ENCODE assay signal across 27 cellular contexts in the genomic region with DNA sequence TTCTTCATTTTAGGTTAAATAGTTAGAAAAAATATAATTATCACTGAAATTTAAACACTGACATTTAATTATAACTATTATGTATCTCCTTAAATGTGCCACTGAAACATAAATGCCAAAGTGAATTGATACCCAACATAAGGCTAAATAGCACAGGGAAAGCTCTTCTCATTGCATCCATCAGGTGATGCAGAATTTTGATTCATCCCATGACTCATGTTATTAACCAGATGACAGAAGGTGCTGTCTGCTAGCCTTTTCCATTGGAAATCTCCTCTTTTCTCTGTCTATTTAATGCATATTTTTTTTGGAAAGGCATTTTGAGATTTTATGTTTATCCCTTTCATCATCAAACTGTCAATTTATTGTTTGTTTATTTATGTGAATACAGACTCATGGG.
"Had no signal": no experiment of that assay in that cellular context is flagged by ENCODE, and none has a peak within 500 bp of the region (broad histone marks: within the 10 kb centered on the region; RNA-seq: fewer than 3 reads in every experiment).

No MANE protein-coding gene starts in this region.

- H3K27me3 Mint-ChIP-seq: natural killer cell treated with Interleukin-12 subunit alpha and Interleukin-12 subunit beta and Interleukin-15 and Interleukin-18, amount 100 ng/mL, for 72 hours; progenitor cell of endocrine pancreas; stimulated activated memory B cell treated with anti-CD40 and anti-IgM and Interleukin-4, amounts not matched to agents 10 μg/mL and 1 μg/mL and 100 μg/mL, for 72 hours; stimulated activated naive CD8-positive, alpha-beta T cell treated with anti-CD3 and anti-CD28 coated beads, Interleukin-15, amount 100 ng/mL, for 72 hours; type B pancreatic cell had no signal

- H3K4me3 Mint-ChIP-seq: immature natural killer cell; naive thymus-derived CD4-positive, alpha-beta T cell; natural killer cell treated with Interleukin-12 subunit alpha and Interleukin-12 subunit beta and Interleukin-15 and Interleukin-18, amount 100 ng/mL, for 72 hours; stimulated activated memory B cell treated with anti-CD40 and anti-IgM and Interleukin-4, amounts not matched to agents 10 μg/mL and 1 μg/mL and 100 μg/mL, for 72 hours; stimulated activated naive CD8-positive, alpha-beta T cell treated with anti-CD3 and anti-CD28 coated beads, Interleukin-15, amount 100 ng/mL, for 72 hours; type B pancreatic cell had no signal

- H3K36me3 Mint-ChIP-seq: immature natural killer cell; naive thymus-derived CD4-positive, alpha-beta T cell; natural killer cell treated with Interleukin-12 subunit alpha and Interleukin-12 subunit beta and Interleukin-15 and Interleukin-18, amount 100 ng/mL, for 72 hours; stimulated activated memory B cell treated with anti-CD40 and anti-IgM and Interleukin-4, amounts not matched to agents 10 μg/mL and 1 μg/mL and 100 μg/mL, for 72 hours; type B pancreatic cell had no signal

- H3K27ac ChIP-seq: left lung, lower lobe of right lung, ovary, right atrium auricular region, right lobe of liver, tibial nerve, uterus had no signal

- H3K27me3 ChIP-seq: left lung, right atrium auricular region, right lobe of liver, tibial nerve, uterus had no signal

- FAIRE-seq: islet of Langerhans, kidney had no signal

- H3K4me3 ChIP-seq: left lung, lower lobe of right lung, mucosa of descending colon, ovary, right atrium auricular region, right lobe of liver, smooth muscle cell, tibial nerve, uterus had no signal

- H3K4me1 Mint-ChIP-seq: immature natural killer cell; naive thymus-derived CD4-positive, alpha-beta T cell; stimulated activated memory B cell treated with anti-CD40 and anti-IgM and Interleukin-4, amounts not matched to agents 10 μg/mL and 1 μg/mL and 100 μg/mL, for 72 hours; stimulated activated naive CD8-positive, alpha-beta T cell treated with anti-CD3 and anti-CD28 coated beads, Interleukin-15, amount 100 ng/mL, for 72 hours had no signal

- H3K9me3 Mint-ChIP-seq: naive thymus-derived CD4-positive, alpha-beta T cell; stimulated activated memory B cell treated with anti-CD40 and anti-IgM and Interleukin-4, amounts not matched to agents 10 μg/mL and 1 μg/mL and 100 μg/mL, for 72 hours; stimulated activated naive CD8-positive, alpha-beta T cell treated with anti-CD3 and anti-CD28 coated beads, Interleukin-15, amount 100 ng/mL, for 72 hours; type B pancreatic cell had no signal

- H3K4me2 ChIP-seq: smooth muscle cell had no signal

- H3K27ac Mint-ChIP-seq: immature natural killer cell; naive thymus-derived CD4-positive, alpha-beta T cell; natural killer cell treated with Interleukin-12 subunit alpha and Interleukin-12 subunit beta and Interleukin-15 and Interleukin-18, amount 100 ng/mL, for 72 hours; progenitor cell of endocrine pancreas; stimulated activated memory B cell treated with anti-CD40 and anti-IgM and Interleukin-4, amounts not matched to agents 10 μg/mL and 1 μg/mL and 100 μg/mL, for 72 hours; stimulated activated naive CD8-positive, alpha-beta T cell treated with anti-CD3 and anti-CD28 coated beads, Interleukin-15, amount 100 ng/mL, for 72 hours; type B pancreatic cell had no signal

- ATAC-seq: left colon; left lung; lower lobe of right lung; mucosa of descending colon; naive thymus-derived CD4-positive, alpha-beta T cell; natural killer cell treated with Interleukin-12 subunit alpha and Interleukin-12 subunit beta and Interleukin-15 and Interleukin-18, amount 100 ng/mL, for 72 hours; right lobe of liver; stimulated activated memory B cell treated with anti-CD40 and anti-IgM and Interleukin-4, amounts not matched to agents 10 μg/mL and 1 μg/mL and 100 μg/mL, for 72 hours; stimulated activated naive CD8-positive, alpha-beta T cell treated with anti-CD3 and anti-CD28 coated beads, Interleukin-15, amount 100 ng/mL, for 72 hours had no signal

- H3K9me3 ChIP-seq: left lung, lower lobe of right lung, mucosa of descending colon, ovary, right atrium auricular region, right lobe of liver, tibial nerve, uterus had no signal

- H3K4me1 ChIP-seq: left lung, lower lobe of right lung, right atrium auricular region, right lobe of liver, tibial nerve, uterus had no signal

- H3K36me3 ChIP-seq: left lung, lower lobe of right lung, ovary, right atrium auricular region, right lobe of liver, tibial nerve, uterus had no signal

- DNase-seq: immature natural killer cell; kidney; left colon; left lung; lower lobe of right lung; mesendoderm; midbrain; mucosa of descending colon; naive thymus-derived CD4-positive, alpha-beta T cell; ovary; right lobe of liver; stimulated activated CD4-positive, alpha-beta T cell treated with anti-CD3 and anti-CD28 coated beads, Interleukin-1b, Interleukin-23, amount 100 ng/mL, for 48 hours; stimulated activated CD4-positive, alpha-beta T cell treated with anti-CD3 and anti-CD28 coated beads, Interleukin-2, amount 100 ng/mL, for 48 hours; stimulated activated CD4-positive, alpha-beta T cell treated with anti-CD3 and anti-CD28 coated beads, Interleukin-4, amount 100 ng/mL, for 4 hours; stimulated activated CD8-positive, alpha-beta memory T cell treated with anti-CD3 and anti-CD28 coated beads, Interleukin-4, amount 100 ng/mL, for 48 hours; stimulated activated naive CD4-positive, alpha-beta T cell treated with Interleukin-2 at 50 U/mL for 16 hours; stimulated activated naive CD8-positive, alpha-beta T cell treated with anti-CD3 and anti-CD28 coated beads, Interleukin-15, amount 100 ng/mL, for 72 hours; substantia nigra; uterus had no signal
